In the genomic region with DNA sequence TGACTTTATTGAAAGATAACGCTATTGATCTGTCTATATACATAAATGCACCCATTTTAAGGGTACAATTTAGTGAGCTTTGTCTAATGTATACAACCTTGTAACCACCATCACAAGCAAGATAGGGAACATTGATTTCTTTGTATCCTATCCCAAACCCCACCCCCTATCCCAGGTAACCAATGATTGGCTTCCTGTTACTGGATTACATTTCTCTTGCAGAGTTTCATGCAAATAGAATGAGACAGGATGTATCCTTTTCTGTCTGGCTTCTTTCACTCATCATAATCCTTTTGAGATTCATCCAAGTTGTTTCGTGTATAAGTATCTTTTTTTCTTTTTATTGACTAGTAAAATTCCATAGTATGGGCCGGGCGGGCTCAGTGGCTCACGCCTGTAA, we compare ENCODE assay signal across 15 cellular contexts. TPM values are rescaled to one million over a fixed set of nuclear protein-coding genes. Genes with fewer than 3 reads are reported as not detected.
DNase-seq lines count a peak whose midpoint lies in the region; ATAC-seq, FAIRE-seq and TF ChIP-seq lines count a peak whose summit lies in the region.
"Had no signal": no experiment of that assay in that cellular context is flagged by ENCODE, and none has a peak within 500 bp of the region (broad histone marks: within the 10 kb centered on the region; RNA-seq: fewer than 3 reads in every experiment).

No MANE protein-coding gene starts in this region.

- peaks cover 18% of the 10 kb centered on the region for H3K36me3 Mint-ChIP-seq in activated CD8-positive, alpha-beta memory T cell treated with anti-CD3 and anti-CD28 coated beads, Interleukin-2, amount 10 ng/mL, durations not matched to agents 7 days and 5 days
- peaks cover under 1% of the 10 kb centered on the region for H3K36me3 Mint-ChIP-seq in activated naive CD8-positive, alpha-beta T cell
- no peaks in the 10 kb centered on the region for H3K36me3 Mint-ChIP-seq in progenitor cell of endocrine pancreas (ENCODE audit: insufficient read depth)

- H3K27me3 Mint-ChIP-seq in activated CD8-positive, alpha-beta memory T cell treated with anti-CD3 and anti-CD28 coated beads, Interleukin-2, amount 10 ng/mL, durations not matched to agents 7 days and 5 days: no peaks in the 10 kb centered on the region
- no peaks in the 10 kb centered on the region for H3K27me3 Mint-ChIP-seq in activated naive CD8-positive, alpha-beta T cell
- H3K27me3 Mint-ChIP-seq in progenitor cell of endocrine pancreas: no peaks in the 10 kb centered on the region

- CTCF ChIA-PET in activated CD8-positive, alpha-beta memory T cell treated with anti-CD3 and anti-CD28 coated beads, Interleukin-2, amount 10 ng/mL, durations not matched to agents 7 days and 5 days (lab: Charles Lee): no interaction called here

- TF ChIP-seq CTCF in LNCaP clone FGC (IDR thresholded peaks at IDR 0.05; ENCODE audit: control insufficient read depth, extremely low read depth, insufficient read depth) (no peak), progenitor cell of endocrine pancreas (IDR thresholded peaks at IDR 0.05; ENCODE audit: unreplicated experiment) (no peak)

- H3K4me1 Mint-ChIP-seq in activated CD8-positive, alpha-beta memory T cell treated with anti-CD3 and anti-CD28 coated beads, Interleukin-2, amount 10 ng/mL, durations not matched to agents 7 days and 5 days: peaks cover 23% of the 10 kb centered on the region
- peaks cover 21% of the 10 kb centered on the region for H3K4me1 Mint-ChIP-seq in activated naive CD8-positive, alpha-beta T cell (ENCODE audit: low read depth)
- peaks cover 11% of the 10 kb centered on the region for H3K4me1 Mint-ChIP-seq in progenitor cell of endocrine pancreas (ENCODE audit: low read depth)

- no peak for DNase-seq in activated CD8-positive, alpha-beta memory T cell treated with anti-CD3 and anti-CD28 coated beads, Interleukin-2, amount 10 ng/mL, durations not matched to agents 7 days and 5 days
- DNase-seq in activated CD8-positive, alpha-beta memory T cell treated with anti-CD3 and anti-CD28 coated beads, Interleukin-2, amount 50 U/mL, for 48 hours: no peak
- DNase-seq in LNCaP clone FGC (ENCODE audit: low read depth) (peak; percentile 74), progenitor cell of endocrine pancreas (ENCODE audit: low spot score, unreplicated experiment) (no peak), NCI-H1417 treated with DMSO at 0.1 percent for 48 hours (lab: John Stamatoyannopoulos, UW) (no peak), NCI-H2227 treated with DMSO at 0.1 percent for 48 hours (lab: John Stamatoyannopoulos, UW) (no peak), GM19239 (ENCODE audit: insufficient read length, low spot score) (no peak)
- DNase-seq: DMS79, IMR-90, mesendoderm, pancreas, SHP77 treated with DMSO at 0.1 percent for 48 hours had no signal

- H3K9me3 Mint-ChIP-seq in activated CD8-positive, alpha-beta memory T cell treated with anti-CD3 and anti-CD28 coated beads, Interleukin-2, amount 10 ng/mL, durations not matched to agents 7 days and 5 days (ENCODE audit: low read depth): no peaks in the 10 kb centered on the region
- H3K9me3 Mint-ChIP-seq in activated naive CD8-positive, alpha-beta T cell (ENCODE audit: low read depth): no peaks in the 10 kb centered on the region
- H3K9me3 Mint-ChIP-seq in progenitor cell of endocrine pancreas (ENCODE audit: low read depth): peaks cover 7% of the 10 kb centered on the region

- FAIRE-seq in GM19239 (lab: Jason Lieb, UNC): no peak
- FAIRE-seq: pancreas had no signal

- H3K4me3 ChIP-seq in LNCaP clone FGC (ENCODE audit: low read depth, low read length): no peak overlapping the region
- H3K4me3 ChIP-seq: ascending aorta, pancreas, thoracic aorta had no signal

- no peak for ATAC-seq in activated CD8-positive, alpha-beta memory T cell treated with anti-CD3 and anti-CD28 coated beads, Interleukin-2, amount 10 ng/mL, durations not matched to agents 7 days and 5 days
- ATAC-seq: pancreas had no signal

- H3K27ac Mint-ChIP-seq in activated CD8-positive, alpha-beta memory T cell treated with anti-CD3 and anti-CD28 coated beads, Interleukin-2, amount 10 ng/mL, durations not matched to agents 7 days and 5 days: peak overlapping the region; percentile 36
- no peak overlapping the region for H3K27ac Mint-ChIP-seq in activated naive CD8-positive, alpha-beta T cell
- no peak overlapping the region for H3K27ac Mint-ChIP-seq in progenitor cell of endocrine pancreas

- peak overlapping the region; percentile 58 for H3K4me3 Mint-ChIP-seq in activated CD8-positive, alpha-beta memory T cell treated with anti-CD3 and anti-CD28 coated beads, Interleukin-2, amount 10 ng/mL, durations not matched to agents 7 days and 5 days
- peak overlapping the region; percentile 52 for H3K4me3 Mint-ChIP-seq in activated naive CD8-positive, alpha-beta T cell
- peak overlapping the region; percentile 37 for H3K4me3 Mint-ChIP-seq in progenitor cell of endocrine pancreas (ENCODE audit: low read depth)

RNA-seq across cellular contexts. Expression of gene GRIPAP1, which starts 1.6 kb away (rescaled TPM):
- 100 to 1,000 TPM; 104 to 126 TPM for total RNA-seq in activated CD8-positive, alpha-beta memory T cell treated with anti-CD3 and anti-CD28 coated beads, Interleukin-2, amount 10 ng/mL, durations not matched to agents 7 days and 5 days
- total RNA-seq in progenitor cell of endocrine pancreas: 89.9 and 98.4 TPM in 2 replicates

RNA-seq across cellular contexts. Expression of gene KCND1, which starts 32.1 kb away (rescaled TPM):
- 1 to 10 TPM; 2.9 to 5.5 TPM for total RNA-seq in activated CD8-positive, alpha-beta memory T cell treated with anti-CD3 and anti-CD28 coated beads, Interleukin-2, amount 10 ng/mL, durations not matched to agents 7 days and 5 days
- 8.0 and 8.2 TPM in 2 replicates for total RNA-seq in progenitor cell of endocrine pancreas

RNA-seq across cellular contexts. Expression of gene TFE3, which starts 39.5 kb away (rescaled TPM):
- 10 to 100 TPM; 29.4 to 34.1 TPM for total RNA-seq in activated CD8-positive, alpha-beta memory T cell treated with anti-CD3 and anti-CD28 coated beads, Interleukin-2, amount 10 ng/mL, durations not matched to agents 7 days and 5 days
- total RNA-seq in progenitor cell of endocrine pancreas: 39.7 and 40.8 TPM in 2 replicates

RNA-seq across cellular contexts. Expression of gene OTUD5, which starts 46.3 kb away (rescaled TPM):
- total RNA-seq in activated CD8-positive, alpha-beta memory T cell treated with anti-CD3 and anti-CD28 coated beads, Interleukin-2, amount 10 ng/mL, durations not matched to agents 7 days and 5 days: 10 to 100 TPM; 56.9 to 65.2 TPM
- total RNA-seq in progenitor cell of endocrine pancreas: 52.5 and 53.3 TPM in 2 replicates

RNA-seq across cellular contexts. Expression of gene CCDC120, which starts 55.1 kb away (rescaled TPM):
- 1 to 10 TPM; 6.9 to 7.9 TPM for total RNA-seq in activated CD8-positive, alpha-beta memory T cell treated with anti-CD3 and anti-CD28 coated beads, Interleukin-2, amount 10 ng/mL, durations not matched to agents 7 days and 5 days
- total RNA-seq in progenitor cell of endocrine pancreas: 27.1 and 27.9 TPM in 2 replicates
